ENCODE assay signal across 21 cellular contexts in the genomic region with DNA sequence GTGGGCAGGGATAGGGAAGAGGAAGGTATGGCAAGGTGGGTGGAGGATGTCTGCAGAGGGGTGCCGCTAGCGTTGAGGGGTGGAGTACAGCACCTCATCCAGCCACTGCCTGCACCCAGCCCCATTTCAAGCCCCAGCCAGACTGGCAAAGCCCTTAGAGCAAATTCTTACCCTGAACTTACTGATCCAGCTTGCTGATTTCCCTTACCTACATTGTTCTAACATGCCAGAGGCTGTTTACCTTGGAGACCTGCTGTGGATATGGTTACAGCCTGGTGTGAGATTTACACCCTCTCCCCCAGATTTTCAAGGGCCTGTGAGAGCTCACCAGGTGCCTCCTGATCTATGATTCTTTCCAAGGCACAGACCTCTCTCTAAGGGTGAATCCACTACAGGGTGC.
"Had no signal": no experiment of that assay in that cellular context is flagged by ENCODE, and none has a peak within 500 bp of the region (broad histone marks: within the 10 kb centered on the region; RNA-seq: fewer than 3 reads in every experiment).

No MANE protein-coding gene starts in this region.

- DNase-seq: activated CD4-positive, alpha-beta T cell treated with anti-CD3 and anti-CD28 coated beads for 1 hour; activated CD8-positive, alpha-beta memory T cell treated with anti-CD3 and anti-CD28 coated beads for 24 hours; activated CD8-positive, alpha-beta memory T cell treated with anti-CD3 and anti-CD28 coated beads, Interleukin-2, amount 50 U/mL, for 48 hours; activated effector memory CD4-positive, alpha-beta T cell treated with Interleukin-2 at 50 U/mL for 16 hours; activated naive CD4-positive, alpha-beta T cell treated with anti-CD3 and anti-CD28 coated beads, Interleukin-2, amount 50 U/mL, for 16 hours; activated T-cell treated with anti-CD3 and anti-CD28 coated beads, Interleukin-2, amount 50 U/mL, for 48 hours; effector CD4-positive, alpha-beta T cell; heart right ventricle; left ventricle myocardium inferior; mucosa of descending colon; naive B cell; stimulated activated CD4-positive, alpha-beta T cell treated with anti-CD3 and anti-CD28 coated beads, Interleukin-12 subunit alpha, Interleukin-12 subunit beta, amount 100 ng/mL, for 4 hours; stimulated activated CD4-positive, alpha-beta T cell treated with anti-CD3 and anti-CD28 coated beads, Interleukin-1b, Interleukin-23, amount 100 ng/mL, for 48 hours; stimulated activated CD8-positive, alpha-beta memory T cell treated with anti-CD3 and anti-CD28 coated beads, Interleukin-4, amount 100 ng/mL, for 48 hours; stimulated activated naive CD4-positive, alpha-beta T cell; thyroid gland; WERI-Rb-1 had no signal

- H3K36me3 ChIP-seq: ascending aorta, esophagus muscularis mucosa, heart right ventricle, left ventricle myocardium inferior, prostate gland, right atrium auricular region, thyroid gland, WERI-Rb-1 had no signal

- H3K4me1 ChIP-seq: ascending aorta, esophagus muscularis mucosa, heart right ventricle, left ventricle myocardium inferior, prostate gland, right atrium auricular region, thyroid gland had no signal

- H3K27me3 ChIP-seq: ascending aorta, esophagus muscularis mucosa, heart right ventricle, right atrium auricular region, thyroid gland had no signal

- H3K4me3 ChIP-seq: ascending aorta, esophagus muscularis mucosa, heart right ventricle, left ventricle myocardium inferior, mucosa of descending colon, prostate gland, right atrium auricular region, thyroid gland had no signal

- H3K9me3 ChIP-seq: ascending aorta, esophagus muscularis mucosa, prostate gland, right atrium auricular region, thyroid gland had no signal

- H3K27ac ChIP-seq: ascending aorta, esophagus muscularis mucosa, heart right ventricle, left ventricle myocardium inferior, prostate gland, right atrium auricular region, thyroid gland, WERI-Rb-1 had no signal

- ATAC-seq: heart right ventricle, mucosa of descending colon had no signal
